Comparison of ENCODE assay signal across 1 cellular context in the genomic region with DNA sequence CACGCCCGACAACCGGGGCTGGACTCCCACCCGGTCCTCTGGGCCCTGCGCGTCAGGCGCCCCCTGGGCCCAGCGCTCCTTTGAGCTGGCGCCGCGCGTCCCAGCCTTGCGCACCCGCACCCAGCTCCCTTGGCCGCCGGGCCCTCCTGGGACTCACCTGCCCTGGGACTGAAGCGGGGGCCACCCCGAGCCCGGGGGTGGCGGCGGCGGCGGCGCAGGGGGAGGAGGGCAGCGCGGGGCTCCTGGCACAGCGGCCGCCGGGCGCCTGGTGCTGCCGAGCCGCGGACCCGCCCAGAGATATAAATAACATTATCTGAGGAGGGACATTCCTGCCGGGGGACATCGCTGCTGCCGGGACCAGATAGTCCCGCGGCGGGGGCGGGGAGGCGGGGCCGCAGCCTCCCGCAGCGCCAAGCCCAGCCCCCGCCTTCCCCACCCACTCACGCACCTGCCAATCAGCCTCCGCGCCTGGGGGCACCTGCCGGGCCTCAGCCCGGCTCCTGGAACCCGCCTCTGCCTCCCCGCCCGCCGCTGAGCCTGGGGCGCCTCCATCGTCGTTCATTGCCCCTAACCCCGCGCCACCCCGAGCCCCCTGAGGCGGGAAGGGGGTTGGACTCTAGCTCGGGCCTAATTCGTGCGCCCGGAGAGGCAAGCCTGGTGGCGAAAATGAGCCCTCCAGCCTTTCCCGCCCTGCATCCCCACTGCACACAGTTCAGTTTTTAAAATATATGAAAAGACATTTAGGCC.
TF ChIP-seq lines count a peak whose summit lies in the region.

TSS of gene SPTB (minus strand) at position 273 of the 747 bp plus-strand sequence. CDS start 56,813 bp downstream, outside the sequence.

TF ChIP-seq in GM23338, 12 proteins besides CTCF, POLR2A, EP300 and RAD21 (continued from another document):
- no peak for TF ChIP-seq ZNF462 (CRISPR knock-in tag; IDR thresholded peaks at IDR 0.05)
- TF ChIP-seq POLR2AphosphoS5 (IDR thresholded peaks at IDR 0.05; ENCODE audit: low read depth), result 0 out of 2 replicates have a peak, but pooled peaks have one; percentile 7
- TF ChIP-seq ZNF331 (CRISPR knock-in tag; IDR thresholded peaks at IDR 0.05; ENCODE audit: low read depth), result no peak
- no peak for TF ChIP-seq REST (IDR thresholded peaks at IDR 0.05; ENCODE audit: unreplicated experiment)
